13 cellular contexts compared by ENCODE assay signal in the genomic region with DNA sequence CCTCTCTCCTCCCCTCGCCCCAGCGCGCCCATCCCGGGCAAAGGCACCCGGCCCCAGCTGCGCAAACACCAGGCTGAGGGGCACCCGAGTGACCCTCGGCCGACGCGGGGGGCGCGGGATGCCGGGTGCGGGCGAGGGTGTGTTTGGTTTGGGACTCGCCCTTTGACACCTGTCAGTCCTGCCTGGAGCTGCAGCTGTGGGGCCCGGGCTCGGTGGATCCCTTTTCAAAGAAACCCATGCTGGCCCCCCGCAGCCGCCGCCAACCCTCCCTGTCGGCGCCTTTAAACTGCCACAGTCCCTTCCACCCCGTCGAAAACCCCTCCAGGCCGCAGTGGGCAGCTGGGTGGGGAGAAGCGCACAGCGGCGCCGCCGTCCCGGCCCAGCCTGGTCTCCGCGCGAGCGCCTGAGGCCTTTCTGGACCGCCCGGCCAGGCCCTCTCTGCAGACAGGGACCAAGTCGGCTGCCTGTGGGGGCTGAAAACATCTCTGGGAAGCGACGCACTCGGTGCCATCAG. TPM values are rescaled to one million over a fixed set of nuclear protein-coding genes. Genes with fewer than 3 reads are reported as not detected.
"Had no signal": no experiment of that assay in that cellular context is flagged by ENCODE, and none has a peak within 500 bp of the region (broad histone marks: within the 10 kb centered on the region; RNA-seq: fewer than 3 reads in every experiment).

No MANE protein-coding gene starts in this region.

- H3K27ac Mint-ChIP-seq: activated CD8-positive, alpha-beta T cell treated with anti-CD3 and anti-CD28 coated beads, Interleukin-2, amount 10 ng/mL, durations not matched to agents 7 days and 5 days; nephron progenitor cell had no signal

- H3K27ac ChIP-seq: gastrocnemius medialis had no signal

- H3K36me3 ChIP-seq: gastrocnemius medialis, transverse colon had no signal

- H3K9me3 ChIP-seq: gastrocnemius medialis, transverse colon had no signal

- H3K4me3 Mint-ChIP-seq: activated CD8-positive, alpha-beta T cell treated with anti-CD3 and anti-CD28 coated beads, Interleukin-2, amount 10 ng/mL, durations not matched to agents 7 days and 5 days had no signal

- ATAC-seq: gastrocnemius medialis had no signal

- DNase-seq: activated CD4-positive, alpha-beta T cell treated with anti-CD3 and anti-CD28 coated beads for 4 hours; activated CD8-positive, alpha-beta memory T cell treated with anti-CD3 and anti-CD28 coated beads, Interleukin-2, amount 50 U/mL, for 48 hours; activated CD8-positive, alpha-beta T cell treated with anti-CD3 and anti-CD28 coated beads, Interleukin-2, amount 10 ng/mL, durations not matched to agents 7 days and 5 days; activated naive CD4-positive, alpha-beta T cell; effector CD4-positive, alpha-beta T cell; gastrocnemius medialis; stimulated activated CD4-positive, alpha-beta T cell treated with anti-CD3 and anti-CD28 coated beads, Interleukin-4, amount 100 ng/mL, for 24 hours; substantia nigra; transverse colon had no signal

RNA-seq across cellular contexts. Expression of gene FOXQ1, which starts 5.5 kb away (rescaled TPM):
- total RNA-seq: activated CD8-positive, alpha-beta T cell treated with anti-CD3 and anti-CD28 coated beads, Interleukin-2, amount 10 ng/mL, durations not matched to agents 7 days and 5 days; mesenteric fat pad; osteocyte; T-helper 1 cell treated with Interleukin-12 subunit alpha and Interleukin-12 subunit beta and Interleukin-4 antibody, amounts not matched to agents 30 ng/mL and 1 ng/mL, for 36 hours had no signal
